Comparison of ENCODE assay signal across 8 cellular contexts in the genomic region with DNA sequence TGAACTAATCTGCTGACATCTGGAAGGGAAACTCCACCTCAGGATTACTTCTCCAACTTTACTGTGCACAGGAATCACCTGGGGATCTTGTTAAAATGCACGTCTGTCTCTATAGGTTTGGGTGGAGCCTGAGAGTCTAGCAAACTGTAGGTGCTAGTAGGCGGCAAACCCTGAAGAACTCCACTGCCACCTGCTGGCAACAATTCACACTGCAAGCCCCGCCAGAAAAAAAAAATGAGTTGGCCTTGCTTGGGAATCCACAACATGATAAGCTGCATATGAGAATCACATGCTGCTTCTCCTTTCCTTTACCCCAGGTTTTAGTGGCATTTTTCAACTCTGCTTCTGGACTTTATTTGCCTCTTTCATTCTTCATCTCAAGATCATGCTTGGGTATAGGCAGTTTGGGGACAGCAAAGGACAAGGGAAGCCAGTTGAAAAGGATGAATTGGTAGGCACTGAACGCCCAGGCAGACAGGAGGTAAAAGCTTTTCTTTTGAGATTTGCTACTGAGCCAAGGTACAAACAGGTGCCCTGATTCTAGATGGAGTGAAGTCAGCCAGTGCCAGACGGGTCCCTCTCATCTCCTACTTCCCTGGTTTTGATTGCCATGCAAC.
DNase-seq lines count a peak whose midpoint lies in the region; ATAC-seq, FAIRE-seq and TF ChIP-seq lines count a peak whose summit lies in the region.

No MANE protein-coding gene starts in this region.

- H3K9me3 ChIP-seq in pancreas = no peaks in the 10 kb centered on the region

- DNase-seq in COR-L47 (lab: John Stamatoyannopoulos, UW) (peak; percentile 12), RCC 7860 (ENCODE audit: low spot score) (peak; percentile 37), frontal cortex (ENCODE audit: low spot score in 2 of 2) (peak; percentile 15 to 43), pancreas (peak in 5 of 6 donors; percentile 39 to 77 (median 53)), ureter (ENCODE audit: low spot score) (peak; percentile 68)
- DNase-seq in activated T-helper 1 cell treated with anti-CD3 and anti-CD28 coated beads, Interleukin-2, amount 50 U/mL, for 16 hours (ENCODE audit: low read depth in 1 of 2, low spot score in 1 of 2) = peak; percentile 30 to 34

- WGBS in pancreas, 2 donors = 26 to 31% methylated on average over 5 of the region's 5 CpGs

- ATAC-seq in GM21390 (IDR thresholded peaks at IDR 0.05; ENCODE audit: unreplicated experiment) (peak; percentile 66), pancreas (peak; percentile 69 to 98 (median 89))

- H3K36me3 ChIP-seq in pancreas = no peaks in the 10 kb centered on the region

- H3K27me3 ChIP-seq in pancreas = no peaks in the 10 kb centered on the region

- peak; percentile 78 for TF ChIP-seq RAD21 in Ishikawa (IDR thresholded peaks at IDR 0.05; ENCODE audit: low read depth)

- H3K4me3 ChIP-seq in pancreas = no peak overlapping the region

- H3K4me1 ChIP-seq in pancreas = no peaks in the 10 kb centered on the region

- H3K27ac ChIP-seq in pancreas = no peak overlapping the region

- intact Hi-C loops in pancreas (cut with DNase I) = no loop called here

- TF ChIP-seq EP300 in Ishikawa (IDR thresholded peaks at IDR 0.05; ENCODE audit: borderline replicate concordance) = no peak

- peak; percentile 84 to 98 (median 94) for TF ChIP-seq CTCF in pancreas (IDR thresholded peaks at IDR 0.05)

- no peak for FAIRE-seq in RCC 7860 (lab: Jason Lieb, UNC)
- FAIRE-seq in frontal cortex (lab: Jason Lieb, UNC) = no peak
- FAIRE-seq in pancreas (lab: Jason Lieb, UNC) = no peak

TF ChIP-seq in Ishikawa, 13 proteins besides CTCF, POLR2A, EP300 and RAD21:
- peak; percentile 93 for TF ChIP-seq TEAD4 (IDR thresholded peaks at IDR 0.05)
- TF ChIP-seq, protein P1, sequence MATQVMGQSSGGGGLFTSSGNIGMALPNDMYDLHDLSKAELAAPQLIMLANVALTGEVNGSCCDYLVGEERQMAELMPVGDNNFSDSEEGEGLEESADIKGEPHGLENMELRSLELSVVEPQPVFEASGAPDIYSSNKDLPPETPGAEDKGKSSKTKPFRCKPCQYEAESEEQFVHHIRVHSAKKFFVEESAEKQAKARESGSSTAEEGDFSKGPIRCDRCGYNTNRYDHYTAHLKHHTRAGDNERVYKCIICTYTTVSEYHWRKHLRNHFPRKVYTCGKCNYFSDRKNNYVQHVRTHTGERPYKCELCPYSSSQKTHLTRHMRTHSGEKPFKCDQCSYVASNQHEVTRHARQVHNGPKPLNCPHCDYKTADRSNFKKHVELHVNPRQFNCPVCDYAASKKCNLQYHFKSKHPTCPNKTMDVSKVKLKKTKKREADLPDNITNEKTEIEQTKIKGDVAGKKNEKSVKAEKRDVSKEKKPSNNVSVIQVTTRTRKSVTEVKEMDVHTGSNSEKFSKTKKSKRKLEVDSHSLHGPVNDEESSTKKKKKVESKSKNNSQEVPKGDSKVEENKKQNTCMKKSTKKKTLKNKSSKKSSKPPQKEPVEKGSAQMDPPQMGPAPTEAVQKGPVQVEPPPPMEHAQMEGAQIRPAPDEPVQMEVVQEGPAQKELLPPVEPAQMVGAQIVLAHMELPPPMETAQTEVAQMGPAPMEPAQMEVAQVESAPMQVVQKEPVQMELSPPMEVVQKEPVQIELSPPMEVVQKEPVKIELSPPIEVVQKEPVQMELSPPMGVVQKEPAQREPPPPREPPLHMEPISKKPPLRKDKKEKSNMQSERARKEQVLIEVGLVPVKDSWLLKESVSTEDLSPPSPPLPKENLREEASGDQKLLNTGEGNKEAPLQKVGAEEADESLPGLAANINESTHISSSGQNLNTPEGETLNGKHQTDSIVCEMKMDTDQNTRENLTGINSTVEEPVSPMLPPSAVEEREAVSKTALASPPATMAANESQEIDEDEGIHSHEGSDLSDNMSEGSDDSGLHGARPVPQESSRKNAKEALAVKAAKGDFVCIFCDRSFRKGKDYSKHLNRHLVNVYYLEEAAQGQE (IDR thresholded peaks at IDR 0.05; ENCODE audit: low read depth) = no peak
- TF ChIP-seq, protein P2, sequence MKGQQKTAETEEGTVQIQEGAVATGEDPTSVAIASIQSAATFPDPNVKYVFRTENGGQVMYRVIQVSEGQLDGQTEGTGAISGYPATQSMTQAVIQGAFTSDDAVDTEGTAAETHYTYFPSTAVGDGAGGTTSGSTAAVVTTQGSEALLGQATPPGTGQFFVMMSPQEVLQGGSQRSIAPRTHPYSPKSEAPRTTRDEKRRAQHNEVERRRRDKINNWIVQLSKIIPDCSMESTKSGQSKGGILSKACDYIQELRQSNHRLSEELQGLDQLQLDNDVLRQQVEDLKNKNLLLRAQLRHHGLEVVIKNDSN (IDR thresholded peaks at IDR 0.05) = no peak
- no peak for TF ChIP-seq TAF1 (IDR thresholded peaks at IDR 0.05; ENCODE audit: low read depth)
- TF ChIP-seq, protein P3, sequence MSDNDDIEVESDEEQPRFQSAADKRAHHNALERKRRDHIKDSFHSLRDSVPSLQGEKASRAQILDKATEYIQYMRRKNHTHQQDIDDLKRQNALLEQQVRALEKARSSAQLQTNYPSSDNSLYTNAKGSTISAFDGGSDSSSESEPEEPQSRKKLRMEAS (IDR thresholded peaks at IDR 0.05) = 0 out of 2 replicates have a peak, but pooled peaks have one; percentile 21
- no peak for TF ChIP-seq CEBPB (IDR thresholded peaks at IDR 0.05)
- no peak for TF ChIP-seq EGR1 (IDR thresholded peaks at IDR 0.05)
- TF ChIP-seq TCF12 (IDR thresholded peaks at IDR 0.05; ENCODE audit: low read depth) = no peak
- no peak for TF ChIP-seq NFIC (IDR thresholded peaks at IDR 0.05)
- no peak for TF ChIP-seq CREB1 (IDR thresholded peaks at IDR 0.05; ENCODE audit: low read depth)

Comparison
In these comparisons a context has a peak if more than half of its experiments do, and no peak if none do; other contexts are left out.
1. DNase-seq: peak in every context shown above with its lines; median percentile 68 in ureter; 53 in pancreas; 37 in RCC 7860; 32 in activated T-helper 1 cell treated with anti-CD3 and anti-CD28 coated beads, Interleukin-2, amount 50 U/mL, for 16 hours; 29 in frontal cortex; 12 in COR-L47.